In genomic region chr2:226799976-226800940, GRCh38 we compare ENCODE assay signal across 1 cellular context.
TF ChIP-seq lines count a peak whose summit lies in the region.

No MANE protein-coding gene starts in this region.

TF ChIP-seq in HepG2, 621 proteins besides CTCF, POLR2A, EP300 and RAD21 (continued from another document and continues in another):
- no peak for TF ChIP-seq SNAPC4 (CRISPR knock-in tag; IDR thresholded peaks at IDR 0.05)
- TF ChIP-seq KAT7 (CRISPR knock-in tag; IDR thresholded peaks at IDR 0.05; ENCODE audit: borderline replicate concordance) = peak; percentile 60; the same call in 1 of the 2 replicates
- peak; percentile 89 for TF ChIP-seq PPARG (CRISPR knock-in tag; conservative IDR thresholded peaks at IDR 0.05)
- no peak; the same call in 1 of the 2 replicates for TF ChIP-seq ZBTB37 (CRISPR knock-in tag; IDR thresholded peaks at IDR 0.05)
- TF ChIP-seq TOE1 (CRISPR knock-in tag; IDR thresholded peaks at IDR 0.05) = 0 out of 2 replicates have a peak, but pooled peaks have one; percentile 31
- peak; percentile 3; the same call in 1 of the 2 replicates for TF ChIP-seq ETV6 (CRISPR knock-in tag; conservative IDR thresholded peaks at IDR 0.05)
- TF ChIP-seq ARNTL (CRISPR knock-in tag; IDR thresholded peaks at IDR 0.05) = peak; percentile 87
- no peak for TF ChIP-seq DDIT3 (CRISPR knock-in tag; IDR thresholded peaks at IDR 0.05)
- peak; percentile 89 for TF ChIP-seq SKIL (CRISPR knock-in tag; IDR thresholded peaks at IDR 0.05; ENCODE audit: borderline replicate concordance)
- TF ChIP-seq MIER2 (CRISPR knock-in tag; IDR thresholded peaks at IDR 0.05) = peak; percentile 86; the same call in 1 of the 2 replicates
- peak; percentile 73; the same call in 1 of the 2 replicates for TF ChIP-seq ZNF788 (CRISPR knock-in tag; IDR thresholded peaks at IDR 0.05; ENCODE audit: borderline replicate concordance)
- peak; percentile 99 for TF ChIP-seq NR2F6 (IDR thresholded peaks at IDR 0.05)
- peak; percentile 98 for TF ChIP-seq NR2F6 (CRISPR knock-in tag; IDR thresholded peaks at IDR 0.05)
- TF ChIP-seq IRF1 (CRISPR knock-in tag; IDR thresholded peaks at IDR 0.05; ENCODE audit: low read depth) = no peak
- TF ChIP-seq ATF2 (CRISPR knock-in tag; IDR thresholded peaks at IDR 0.05) = peak; percentile 70; the same call in 1 of the 2 replicates
- 0 out of 2 replicates have a peak, but pooled peaks have one; percentile 26 for TF ChIP-seq IRX3 (CRISPR knock-in tag; IDR thresholded peaks at IDR 0.05; ENCODE audit: borderline replicate concordance, low read depth)
- TF ChIP-seq ZC3H13 (CRISPR knock-in tag; IDR thresholded peaks at IDR 0.05) = no peak
- TF ChIP-seq MEIS1 (CRISPR knock-in tag; IDR thresholded peaks at IDR 0.05; ENCODE audit: borderline replicate concordance) = peak; percentile 86; the same call in 1 of the 2 replicates
- 0 out of 2 replicates have a peak, but pooled peaks have one; percentile 75 for TF ChIP-seq ZSCAN25 (CRISPR knock-in tag; IDR thresholded peaks at IDR 0.05)
- peak; percentile 99 for TF ChIP-seq RXRB (CRISPR knock-in tag; IDR thresholded peaks at IDR 0.05; ENCODE audit: borderline replicate concordance)
- peak; percentile 94 for TF ChIP-seq PITX1 (CRISPR knock-in tag; IDR thresholded peaks at IDR 0.05)
- peak; percentile 98 for TF ChIP-seq ZNF670 (CRISPR knock-in tag; IDR thresholded peaks at IDR 0.05; ENCODE audit: borderline replicate concordance)
- TF ChIP-seq ZFP36L1 (CRISPR knock-in tag; IDR thresholded peaks at IDR 0.05) = peak; percentile 91
- no peak for TF ChIP-seq ATF3 (CRISPR knock-in tag; IDR thresholded peaks at IDR 0.05)
- TF ChIP-seq SATB2 (CRISPR knock-in tag; IDR thresholded peaks at IDR 0.05) = peak; percentile 38; the same call in 1 of the 2 replicates
- no peak for TF ChIP-seq ZNF777 (CRISPR knock-in tag; IDR thresholded peaks at IDR 0.05)
- peak; percentile 63; the same call in 1 of the 2 replicates for TF ChIP-seq STAT6 (CRISPR knock-in tag; IDR thresholded peaks at IDR 0.05; ENCODE audit: borderline replicate concordance)
- TF ChIP-seq BRD4 (CRISPR knock-in tag; IDR thresholded peaks at IDR 0.05) = peak; percentile 64; the same call in 1 of the 2 replicates
- no peak for TF ChIP-seq PREB (CRISPR knock-in tag; IDR thresholded peaks at IDR 0.05)
- no peak for TF ChIP-seq ZZZ3 (CRISPR knock-in tag; IDR thresholded peaks at IDR 0.05; ENCODE audit: borderline replicate concordance)
- peak; percentile 80; the same call in 1 of the 2 replicates for TF ChIP-seq ZKSCAN8 (CRISPR knock-in tag; IDR thresholded peaks at IDR 0.05; ENCODE audit: borderline replicate concordance)
- TF ChIP-seq ESRRA (CRISPR knock-in tag; IDR thresholded peaks at IDR 0.05; ENCODE audit: low read depth) = peak; percentile 85
- peak; percentile 100 for TF ChIP-seq TBX2 (CRISPR knock-in tag; IDR thresholded peaks at IDR 0.05; ENCODE audit: borderline replicate concordance)
- peak; percentile 84 for TF ChIP-seq REPIN1 (CRISPR knock-in tag; IDR thresholded peaks at IDR 0.05; ENCODE audit: borderline replicate concordance, low read depth)
- TF ChIP-seq ZNF124 (CRISPR knock-in tag; IDR thresholded peaks at IDR 0.05) = no peak
- TF ChIP-seq ZNF749 (CRISPR knock-in tag; IDR thresholded peaks at IDR 0.05; ENCODE audit: borderline replicate concordance) = peak; percentile 81; the same call in 1 of the 2 replicates
- TF ChIP-seq JUND (CRISPR knock-in tag; IDR thresholded peaks at IDR 0.05) = peak; percentile 64; the same call in 1 of the 2 replicates
- no peak for TF ChIP-seq EEA1 (CRISPR knock-in tag; IDR thresholded peaks at IDR 0.05; ENCODE audit: borderline replicate concordance)
- peak; percentile 49; the same call in 1 of the 2 replicates for TF ChIP-seq MTA1 (CRISPR knock-in tag; IDR thresholded peaks at IDR 0.05; ENCODE audit: borderline replicate concordance)
- TF ChIP-seq ZBTB43 (CRISPR knock-in tag; conservative IDR thresholded peaks at IDR 0.05) = peak; percentile 93
- no peak for TF ChIP-seq ZNF30 (CRISPR knock-in tag; IDR thresholded peaks at IDR 0.05)
- no peak for TF ChIP-seq ZBTB21 (CRISPR knock-in tag; IDR thresholded peaks at IDR 0.05)
- TF ChIP-seq POGZ (CRISPR knock-in tag; IDR thresholded peaks at IDR 0.05) = peak; percentile 93
- peak; percentile 94 for TF ChIP-seq ZNF614 (CRISPR knock-in tag; IDR thresholded peaks at IDR 0.05; ENCODE audit: borderline replicate concordance)
- TF ChIP-seq MYPOP (CRISPR knock-in tag; IDR thresholded peaks at IDR 0.05) = peak; percentile 71
- peak; percentile 83 for TF ChIP-seq ELF3 (CRISPR knock-in tag; IDR thresholded peaks at IDR 0.05)
